1 cellular context compared by ENCODE assay signal in the genomic region with DNA sequence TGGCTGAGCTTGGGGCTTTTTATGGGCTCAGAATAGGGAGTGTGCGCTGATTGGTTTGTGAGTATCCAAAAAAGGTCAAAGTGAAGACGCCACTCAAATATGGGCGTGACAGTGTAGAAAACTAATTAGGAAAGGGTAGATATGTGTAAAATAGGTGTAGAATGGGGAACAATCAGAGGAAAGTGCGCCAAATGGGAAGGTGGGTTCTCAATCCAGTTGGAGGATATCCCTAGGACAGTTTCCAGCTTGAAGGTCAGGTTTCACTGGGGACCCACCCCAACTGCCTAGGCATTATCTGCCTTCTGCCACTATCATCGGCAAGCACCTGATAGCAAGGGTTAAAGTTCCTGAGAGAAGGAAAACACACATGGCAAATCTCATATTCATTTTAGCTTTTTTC.
A peak's percentile ranks its signal among the peaks of the same experiment; 100 is the strongest.
TF ChIP-seq lines count a peak whose summit lies in the region.

No MANE protein-coding gene starts in this region.

TF ChIP-seq in K562, 482 proteins besides CTCF, POLR2A, EP300 and RAD21 (continued from another document and continues in another):
- TF ChIP-seq NR2C1 (IDR thresholded peaks at IDR 0.05) (peak; percentile 87), NR2C1 (tag; IDR thresholded peaks at IDR 0.05) (peak; percentile 86), KLF16 (IDR thresholded peaks at IDR 0.05) (peak; percentile 45; the same call in 1 of the 2 replicates), NFIC (IDR thresholded peaks at IDR 0.05) (peak; percentile 26), RNF2 (IDR thresholded peaks at IDR 0.05) (peak; percentile 56; the same call in 1 of the 2 replicates), HDAC2 (IDR thresholded peaks at IDR 0.05) (no peak; the same call in 1 of the 2 replicates), KLF10 (CRISPR knock-in tag; IDR thresholded peaks at IDR 0.05) (no peak), SMARCA4 (IDR thresholded peaks at IDR 0.05) (peak; percentile 81), SMARCE1 (IDR thresholded peaks at IDR 0.05) (peak; percentile 68; the same call in 1 of the 2 replicates), ZEB2 (IDR thresholded peaks at IDR 0.05) (no peak), CBFA2T2 (conservative IDR thresholded peaks at IDR 0.05) (peak; percentile 69), KDM1A (IDR thresholded peaks at IDR 0.05) (peak; percentile 40 to 57; a peak in 2 of 4 replicates), TAL1 (IDR thresholded peaks at IDR 0.05) (peak; percentile 74), NR2C2 (CRISPR knock-in tag; IDR thresholded peaks at IDR 0.05) (no peak), NR2C2 (tag; IDR thresholded peaks at IDR 0.05) (peak; percentile 64; the same call in 1 of the 2 replicates), NELFE (IDR thresholded peaks at IDR 0.05; ENCODE audit: insufficient read depth, insufficient read length) (no peak), SIN3B (IDR thresholded peaks at IDR 0.05; ENCODE audit: low read depth) (no peak), SMAD3 (CRISPR knock-in tag; conservative IDR thresholded peaks at IDR 0.05) (no peak), MTA3 (IDR thresholded peaks at IDR 0.05; ENCODE audit: borderline replicate concordance) (0 out of 2 replicates have a peak, but pooled peaks have one; percentile 38), TSC22D4 (tag; IDR thresholded peaks at IDR 0.05) (no peak), ZSCAN29 (IDR thresholded peaks at IDR 0.05) (no peak), FIP1L1 (IDR thresholded peaks at IDR 0.05; ENCODE audit: low read depth, low read length, poor library complexity, severe bottlenecking) (no peak)
- TF ChIP-seq, protein P1, sequence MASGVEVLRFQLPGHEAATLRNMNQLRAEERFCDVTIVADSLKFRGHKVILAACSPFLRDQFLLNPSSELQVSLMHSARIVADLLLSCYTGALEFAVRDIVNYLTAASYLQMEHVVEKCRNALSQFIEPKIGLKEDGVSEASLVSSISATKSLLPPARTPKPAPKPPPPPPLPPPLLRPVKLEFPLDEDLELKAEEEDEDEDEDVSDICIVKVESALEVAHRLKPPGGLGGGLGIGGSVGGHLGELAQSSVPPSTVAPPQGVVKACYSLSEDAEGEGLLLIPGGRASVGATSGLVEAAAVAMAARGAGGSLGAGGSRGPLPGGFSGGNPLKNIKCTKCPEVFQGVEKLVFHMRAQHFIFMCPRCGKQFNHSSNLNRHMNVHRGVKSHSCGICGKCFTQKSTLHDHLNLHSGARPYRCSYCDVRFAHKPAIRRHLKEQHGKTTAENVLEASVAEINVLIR (CRISPR knock-in tag; IDR thresholded peaks at IDR 0.05), result no peak
- TF ChIP-seq, protein P2, sequence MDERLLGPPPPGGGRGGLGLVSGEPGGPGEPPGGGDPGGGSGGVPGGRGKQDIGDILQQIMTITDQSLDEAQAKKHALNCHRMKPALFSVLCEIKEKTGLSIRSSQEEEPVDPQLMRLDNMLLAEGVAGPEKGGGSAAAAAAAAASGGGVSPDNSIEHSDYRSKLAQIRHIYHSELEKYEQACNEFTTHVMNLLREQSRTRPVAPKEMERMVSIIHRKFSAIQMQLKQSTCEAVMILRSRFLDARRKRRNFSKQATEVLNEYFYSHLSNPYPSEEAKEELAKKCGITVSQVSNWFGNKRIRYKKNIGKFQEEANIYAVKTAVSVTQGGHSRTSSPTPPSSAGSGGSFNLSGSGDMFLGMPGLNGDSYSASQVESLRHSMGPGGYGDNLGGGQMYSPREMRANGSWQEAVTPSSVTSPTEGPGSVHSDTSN (CRISPR knock-in tag; IDR thresholded peaks at IDR 0.05; ENCODE audit: low read depth), result no peak
- TF ChIP-seq, protein P2 (tag; conservative IDR thresholded peaks at IDR 0.05; ENCODE audit: low read depth), result peak; percentile 47; the same call in 1 of the 2 replicates
- TF ChIP-seq, protein P3, sequence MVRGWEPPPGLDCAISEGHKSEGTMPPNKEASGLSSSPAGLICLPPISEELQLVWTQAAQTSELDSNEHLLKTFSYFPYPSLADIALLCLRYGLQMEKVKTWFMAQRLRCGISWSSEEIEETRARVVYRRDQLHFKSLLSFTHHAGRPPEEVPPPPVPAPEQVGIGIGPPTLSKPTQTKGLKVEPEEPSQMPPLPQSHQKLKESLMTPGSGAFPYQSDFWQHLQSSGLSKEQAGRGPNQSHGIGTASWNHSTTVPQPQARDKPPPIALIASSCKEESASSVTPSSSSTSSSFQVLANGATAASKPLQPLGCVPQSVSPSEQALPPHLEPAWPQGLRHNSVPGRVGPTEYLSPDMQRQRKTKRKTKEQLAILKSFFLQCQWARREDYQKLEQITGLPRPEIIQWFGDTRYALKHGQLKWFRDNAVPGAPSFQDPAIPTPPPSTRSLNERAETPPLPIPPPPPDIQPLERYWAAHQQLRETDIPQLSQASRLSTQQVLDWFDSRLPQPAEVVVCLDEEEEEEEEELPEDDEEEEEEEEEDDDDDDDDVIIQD (CRISPR knock-in tag; IDR thresholded peaks at IDR 0.05), result no peak
- TF ChIP-seq, protein P4, sequence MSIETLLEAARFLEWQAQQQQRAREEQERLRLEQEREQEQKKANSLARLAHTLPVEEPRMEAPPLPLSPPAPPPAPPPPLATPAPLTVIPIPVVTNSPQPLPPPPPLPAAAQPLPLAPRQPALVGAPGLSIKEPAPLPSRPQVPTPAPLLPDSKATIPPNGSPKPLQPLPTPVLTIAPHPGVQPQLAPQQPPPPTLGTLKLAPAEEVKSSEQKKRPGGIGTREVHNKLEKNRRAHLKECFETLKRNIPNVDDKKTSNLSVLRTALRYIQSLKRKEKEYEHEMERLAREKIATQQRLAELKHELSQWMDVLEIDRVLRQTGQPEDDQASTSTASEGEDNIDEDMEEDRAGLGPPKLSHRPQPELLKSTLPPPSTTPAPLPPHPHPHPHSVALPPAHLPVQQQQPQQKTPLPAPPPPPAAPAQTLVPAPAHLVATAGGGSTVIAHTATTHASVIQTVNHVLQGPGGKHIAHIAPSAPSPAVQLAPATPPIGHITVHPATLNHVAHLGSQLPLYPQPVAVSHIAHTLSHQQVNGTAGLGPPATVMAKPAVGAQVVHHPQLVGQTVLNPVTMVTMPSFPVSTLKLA (conservative IDR thresholded peaks at IDR 0.05), result 0 out of 4 replicates have a peak, but pooled peaks of 1 of the 2 experiments have one; percentile 25
- TF ChIP-seq, protein P5, sequence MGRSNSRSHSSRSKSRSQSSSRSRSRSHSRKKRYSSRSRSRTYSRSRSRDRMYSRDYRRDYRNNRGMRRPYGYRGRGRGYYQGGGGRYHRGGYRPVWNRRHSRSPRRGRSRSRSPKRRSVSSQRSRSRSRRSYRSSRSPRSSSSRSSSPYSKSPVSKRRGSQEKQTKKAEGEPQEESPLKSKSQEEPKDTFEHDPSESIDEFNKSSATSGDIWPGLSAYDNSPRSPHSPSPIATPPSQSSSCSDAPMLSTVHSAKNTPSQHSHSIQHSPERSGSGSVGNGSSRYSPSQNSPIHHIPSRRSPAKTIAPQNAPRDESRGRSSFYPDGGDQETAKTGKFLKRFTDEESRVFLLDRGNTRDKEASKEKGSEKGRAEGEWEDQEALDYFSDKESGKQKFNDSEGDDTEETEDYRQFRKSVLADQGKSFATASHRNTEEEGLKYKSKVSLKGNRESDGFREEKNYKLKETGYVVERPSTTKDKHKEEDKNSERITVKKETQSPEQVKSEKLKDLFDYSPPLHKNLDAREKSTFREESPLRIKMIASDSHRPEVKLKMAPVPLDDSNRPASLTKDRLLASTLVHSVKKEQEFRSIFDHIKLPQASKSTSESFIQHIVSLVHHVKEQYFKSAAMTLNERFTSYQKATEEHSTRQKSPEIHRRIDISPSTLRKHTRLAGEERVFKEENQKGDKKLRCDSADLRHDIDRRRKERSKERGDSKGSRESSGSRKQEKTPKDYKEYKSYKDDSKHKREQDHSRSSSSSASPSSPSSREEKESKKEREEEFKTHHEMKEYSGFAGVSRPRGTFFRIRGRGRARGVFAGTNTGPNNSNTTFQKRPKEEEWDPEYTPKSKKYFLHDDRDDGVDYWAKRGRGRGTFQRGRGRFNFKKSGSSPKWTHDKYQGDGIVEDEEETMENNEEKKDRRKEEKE (IDR thresholded peaks at IDR 0.05; ENCODE audit: borderline replicate concordance in 1 of 2, control insufficient read depth in 1 of 2, low read depth in 2 of 2, low read length in 1 of 2), result no peak
- TF ChIP-seq, protein P6, sequence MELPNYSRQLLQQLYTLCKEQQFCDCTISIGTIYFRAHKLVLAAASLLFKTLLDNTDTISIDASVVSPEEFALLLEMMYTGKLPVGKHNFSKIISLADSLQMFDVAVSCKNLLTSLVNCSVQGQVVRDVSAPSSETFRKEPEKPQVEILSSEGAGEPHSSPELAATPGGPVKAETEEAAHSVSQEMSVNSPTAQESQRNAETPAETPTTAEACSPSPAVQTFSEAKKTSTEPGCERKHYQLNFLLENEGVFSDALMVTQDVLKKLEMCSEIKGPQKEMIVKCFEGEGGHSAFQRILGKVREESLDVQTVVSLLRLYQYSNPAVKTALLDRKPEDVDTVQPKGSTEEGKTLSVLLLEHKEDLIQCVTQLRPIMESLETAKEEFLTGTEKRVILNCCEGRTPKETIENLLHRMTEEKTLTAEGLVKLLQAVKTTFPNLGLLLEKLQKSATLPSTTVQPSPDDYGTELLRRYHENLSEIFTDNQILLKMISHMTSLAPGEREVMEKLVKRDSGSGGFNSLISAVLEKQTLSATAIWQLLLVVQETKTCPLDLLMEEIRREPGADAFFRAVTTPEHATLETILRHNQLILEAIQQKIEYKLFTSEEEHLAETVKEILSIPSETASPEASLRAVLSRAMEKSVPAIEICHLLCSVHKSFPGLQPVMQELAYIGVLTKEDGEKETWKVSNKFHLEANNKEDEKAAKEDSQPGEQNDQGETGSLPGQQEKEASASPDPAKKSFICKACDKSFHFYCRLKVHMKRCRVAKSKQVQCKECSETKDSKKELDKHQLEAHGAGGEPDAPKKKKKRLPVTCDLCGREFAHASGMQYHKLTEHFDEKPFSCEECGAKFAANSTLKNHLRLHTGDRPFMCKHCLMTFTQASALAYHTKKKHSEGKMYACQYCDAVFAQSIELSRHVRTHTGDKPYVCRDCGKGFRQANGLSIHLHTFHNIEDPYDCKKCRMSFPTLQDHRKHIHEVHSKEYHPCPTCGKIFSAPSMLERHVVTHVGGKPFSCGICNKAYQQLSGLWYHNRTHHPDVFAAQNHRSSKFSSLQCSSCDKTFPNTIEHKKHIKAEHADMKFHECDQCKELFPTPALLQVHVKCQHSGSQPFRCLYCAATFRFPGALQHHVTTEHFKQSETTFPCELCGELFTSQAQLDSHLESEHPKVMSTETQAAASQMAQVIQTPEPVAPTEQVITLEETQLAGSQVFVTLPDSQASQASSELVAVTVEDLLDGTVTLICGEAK (IDR thresholded peaks at IDR 0.05), result no peak
- TF ChIP-seq, protein P6 (CRISPR knock-in tag; IDR thresholded peaks at IDR 0.05), result no peak
- TF ChIP-seq, protein P7, sequence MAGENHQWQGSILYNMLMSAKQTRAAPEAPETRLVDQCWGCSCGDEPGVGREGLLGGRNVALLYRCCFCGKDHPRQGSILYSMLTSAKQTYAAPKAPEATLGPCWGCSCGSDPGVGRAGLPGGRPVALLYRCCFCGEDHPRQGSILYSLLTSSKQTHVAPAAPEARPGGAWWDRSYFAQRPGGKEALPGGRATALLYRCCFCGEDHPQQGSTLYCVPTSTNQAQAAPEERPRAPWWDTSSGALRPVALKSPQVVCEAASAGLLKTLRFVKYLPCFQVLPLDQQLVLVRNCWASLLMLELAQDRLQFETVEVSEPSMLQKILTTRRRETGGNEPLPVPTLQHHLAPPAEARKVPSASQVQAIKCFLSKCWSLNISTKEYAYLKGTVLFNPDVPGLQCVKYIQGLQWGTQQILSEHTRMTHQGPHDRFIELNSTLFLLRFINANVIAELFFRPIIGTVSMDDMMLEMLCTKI (IDR thresholded peaks at IDR 0.05; ENCODE audit: partially characterized antibody), result no peak
- TF ChIP-seq, protein P8, sequence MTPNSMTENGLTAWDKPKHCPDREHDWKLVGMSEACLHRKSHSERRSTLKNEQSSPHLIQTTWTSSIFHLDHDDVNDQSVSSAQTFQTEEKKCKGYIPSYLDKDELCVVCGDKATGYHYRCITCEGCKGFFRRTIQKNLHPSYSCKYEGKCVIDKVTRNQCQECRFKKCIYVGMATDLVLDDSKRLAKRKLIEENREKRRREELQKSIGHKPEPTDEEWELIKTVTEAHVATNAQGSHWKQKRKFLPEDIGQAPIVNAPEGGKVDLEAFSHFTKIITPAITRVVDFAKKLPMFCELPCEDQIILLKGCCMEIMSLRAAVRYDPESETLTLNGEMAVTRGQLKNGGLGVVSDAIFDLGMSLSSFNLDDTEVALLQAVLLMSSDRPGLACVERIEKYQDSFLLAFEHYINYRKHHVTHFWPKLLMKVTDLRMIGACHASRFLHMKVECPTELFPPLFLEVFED (CRISPR knock-in tag; conservative IDR thresholded peaks at IDR 0.05), result no peak
